Comparison of ENCODE assay signal across 8 cellular contexts in genomic region chr20:25310921-25311728, GRCh38.
DNase-seq lines count a peak whose midpoint lies in the region.

No MANE protein-coding gene starts in this region.

- H3K9me3 ChIP-seq in thymus (ENCODE audit: control insufficient read depth) = no peaks in the 10 kb centered on the region

- no peaks in the 10 kb centered on the region for H3K27me3 ChIP-seq in thymus (ENCODE audit: control insufficient read depth, insufficient read depth)

- DNase-seq in T-helper 1 cell (no peak), kidney glomerular epithelial cell (lab: John Stamatoyannopoulos, UW) (peak; percentile 77), NCI-H1436 treated with DMSO at 0.1 percent for 48 hours (lab: John Stamatoyannopoulos, UW) (no peak), NCI-H82 (lab: John Stamatoyannopoulos, UW) (no peak), amniotic stem cell (lab: John Stamatoyannopoulos, UW) (no peak)
- DNase-seq in activated naive CD8-positive, alpha-beta T cell treated with anti-CD3 and anti-CD28 coated beads for 36 hours = no peak

- H3K27me3 Mint-ChIP-seq in T-helper 1 cell treated with Interleukin-12 subunit alpha and Interleukin-12 subunit beta and Interleukin-4 antibody, amounts not matched to agents 30 μg/mL and 1 μg/mL, for 36 hours (ENCODE audit: low read depth) = no peaks in the 10 kb centered on the region
- no peaks in the 10 kb centered on the region for H3K27me3 Mint-ChIP-seq in activated naive CD8-positive, alpha-beta T cell treated with anti-CD3 and anti-CD28 coated beads for 36 hours

- H3K27ac ChIP-seq in thymus (ENCODE audit: low read depth) = peak overlapping the region; percentile 71

- H3K4me3 Mint-ChIP-seq in T-helper 1 cell treated with Interleukin-12 subunit alpha and Interleukin-12 subunit beta and Interleukin-4 antibody, amounts not matched to agents 30 μg/mL and 1 μg/mL, for 36 hours = peak overlapping the region; percentile 87
- peak overlapping the region; percentile 72 for H3K4me3 Mint-ChIP-seq in activated naive CD8-positive, alpha-beta T cell treated with anti-CD3 and anti-CD28 coated beads for 36 hours

- 40% methylated on average over 6 of the region's 6 CpGs for WGBS in thymus

- H3K4me1 ChIP-seq in thymus (ENCODE audit: control insufficient read depth, insufficient read depth, low read length) = peaks cover 12% of the 10 kb centered on the region

- H3K4me3 ChIP-seq in thymus (ENCODE audit: low read length) = no peak overlapping the region

- no peaks in the 10 kb centered on the region for H3K9me3 Mint-ChIP-seq in T-helper 1 cell treated with Interleukin-12 subunit alpha and Interleukin-12 subunit beta and Interleukin-4 antibody, amounts not matched to agents 30 μg/mL and 1 μg/mL, for 36 hours
- H3K9me3 Mint-ChIP-seq in activated naive CD8-positive, alpha-beta T cell treated with anti-CD3 and anti-CD28 coated beads for 36 hours = no peaks in the 10 kb centered on the region

- H3K4me1 Mint-ChIP-seq in T-helper 1 cell treated with Interleukin-12 subunit alpha and Interleukin-12 subunit beta and Interleukin-4 antibody, amounts not matched to agents 30 μg/mL and 1 μg/mL, for 36 hours (ENCODE audit: low read depth) = peaks cover 37% of the 10 kb centered on the region
- H3K4me1 Mint-ChIP-seq in activated naive CD8-positive, alpha-beta T cell treated with anti-CD3 and anti-CD28 coated beads for 36 hours = peaks cover 26% of the 10 kb centered on the region

- peaks cover 10% of the 10 kb centered on the region for H3K36me3 Mint-ChIP-seq in T-helper 1 cell treated with Interleukin-12 subunit alpha and Interleukin-12 subunit beta and Interleukin-4 antibody, amounts not matched to agents 30 μg/mL and 1 μg/mL, for 36 hours (ENCODE audit: low read depth)
- H3K36me3 Mint-ChIP-seq in activated naive CD8-positive, alpha-beta T cell treated with anti-CD3 and anti-CD28 coated beads for 36 hours = peaks cover 10% of the 10 kb centered on the region

- peaks cover 8% of the 10 kb centered on the region for H3K36me3 ChIP-seq in thymus (ENCODE audit: control insufficient read depth, insufficient read depth)

- peak overlapping the region; percentile 98 for H3K27ac Mint-ChIP-seq in T-helper 1 cell treated with Interleukin-12 subunit alpha and Interleukin-12 subunit beta and Interleukin-4 antibody, amounts not matched to agents 30 μg/mL and 1 μg/mL, for 36 hours
- H3K27ac Mint-ChIP-seq in activated naive CD8-positive, alpha-beta T cell treated with anti-CD3 and anti-CD28 coated beads for 36 hours = peak overlapping the region; percentile 93
